28 cellular contexts compared by ENCODE assay signal in the genomic region with DNA sequence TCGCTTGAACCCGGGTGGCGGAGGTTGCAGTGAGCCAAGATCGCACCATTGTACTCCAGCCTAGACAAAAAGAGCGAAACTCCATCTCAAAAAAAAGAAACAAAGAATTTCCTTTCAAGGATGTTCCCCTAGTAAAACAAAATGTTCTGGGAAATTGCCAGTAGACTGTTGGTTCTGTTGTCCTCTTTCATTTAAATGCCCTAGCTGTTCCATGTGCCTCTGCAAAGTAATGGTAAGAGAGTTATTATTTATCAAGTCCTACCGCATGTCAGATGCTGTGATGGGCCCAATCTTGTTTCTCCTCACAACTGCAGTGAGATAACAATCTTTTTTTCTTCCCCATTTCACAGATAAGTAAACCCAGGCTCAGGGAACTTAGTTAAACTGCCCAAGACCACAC.
"Had no signal": no experiment of that assay in that cellular context is flagged by ENCODE, and none has a peak within 500 bp of the region (broad histone marks: within the 10 kb centered on the region; RNA-seq: fewer than 3 reads in every experiment).

No MANE protein-coding gene starts in this region.

- H3K27me3 ChIP-seq: left lung, neural progenitor cell, ovary, right atrium auricular region, right lobe of liver, stomach, thyroid gland, transverse colon, upper lobe of right lung had no signal

- ATAC-seq: left colon; left lung; lower lobe of right lung; natural killer cell; right lobe of liver; stimulated activated naive B cell treated with anti-CD40 and anti-IgM and Interleukin-4, amounts not matched to agents 10 μg/mL and 1 μg/mL and 100 μg/mL, for 72 hours; stimulated activated naive CD8-positive, alpha-beta T cell treated with anti-CD3 and anti-CD28 coated beads, Interleukin-15, Interleukin-2, amounts not matched to agents 100 U/mL and 50 U/mL, for 24 hours; upper lobe of right lung had no signal

- DNase-seq: head of caudate nucleus; hippocampal formation; kidney glomerular epithelial cell; left colon; left lung; lower lobe of right lung; mammary epithelial cell; mesenchymal stem cell; naive B cell; natural killer cell; nephron progenitor cell; occipital lobe; ovary; right lobe of liver; stimulated activated CD4-positive, alpha-beta T cell treated with anti-CD3 and anti-CD28 coated beads, Interleukin-12 subunit alpha, Interleukin-12 subunit beta, amount 100 ng/mL, for 4 hours; stimulated activated CD4-positive, alpha-beta T cell treated with anti-CD3 and anti-CD28 coated beads, Interleukin-15, amount 100 ng/mL, for 24 hours; stimulated activated CD4-positive, alpha-beta T cell treated with anti-CD3 and anti-CD28 coated beads, Interleukin-2, amount 100 ng/mL, for 24 hours; stimulated activated CD4-positive, alpha-beta T cell treated with anti-CD3 and anti-CD28 coated beads, Interleukin-4, amount 100 ng/mL, for 1 hour; stimulated activated naive B cell treated with anti-CD40 and anti-IgM and Interleukin-4, amounts not matched to agents 10 μg/mL and 1 μg/mL and 100 μg/mL, for 72 hours; stimulated activated naive CD8-positive, alpha-beta T cell treated with anti-CD3 and anti-CD28 coated beads, Interleukin-15, Interleukin-2, amounts not matched to agents 100 U/mL and 50 U/mL, for 24 hours; stomach; thyroid gland; transverse colon; upper lobe of right lung had no signal

- H3K9me3 ChIP-seq: left lung, lower lobe of right lung, neutrophil, ovary, right atrium auricular region, right lobe of liver, stomach, thyroid gland, transverse colon, upper lobe of right lung had no signal

- H3K27ac ChIP-seq: left lung, lower lobe of right lung, neural progenitor cell, neutrophil, ovary, right atrium auricular region, right lobe of liver, skin epidermis, stomach, transverse colon, upper lobe of right lung had no signal

- H3K36me3 ChIP-seq: left lung, lower lobe of right lung, neural progenitor cell, neutrophil, ovary, right lobe of liver, thyroid gland, upper lobe of right lung had no signal

- H3K4me3 ChIP-seq: left lung, lower lobe of right lung, neural progenitor cell, ovary, right atrium auricular region, right lobe of liver, skin epidermis, stomach, thyroid gland, transverse colon, upper lobe of right lung had no signal

- H3K4me1 ChIP-seq: left lung, lower lobe of right lung, right lobe of liver, transverse colon, upper lobe of right lung had no signal
